26 cellular contexts compared by ENCODE assay signal in the genomic region with DNA sequence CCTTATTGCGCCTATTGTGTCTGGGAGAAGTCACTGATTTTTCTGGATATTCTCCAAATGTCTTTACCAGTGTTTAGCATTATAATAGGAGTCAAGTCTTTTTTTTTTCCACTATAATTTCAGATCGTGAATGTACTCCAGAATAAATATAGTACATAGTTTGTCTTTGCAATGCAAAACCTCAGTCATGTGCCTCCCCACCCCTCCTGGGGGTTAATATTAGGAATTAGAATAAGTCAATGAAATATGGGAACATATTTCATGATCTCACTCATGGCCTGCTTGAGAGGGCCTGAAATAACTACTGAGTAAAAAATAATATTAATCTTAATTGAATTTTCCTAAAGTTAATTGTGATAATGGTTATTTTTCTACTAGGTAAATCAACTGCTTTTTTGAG.
"Had no signal": no experiment of that assay in that cellular context is flagged by ENCODE, and none has a peak within 500 bp of the region (broad histone marks: within the 10 kb centered on the region; RNA-seq: fewer than 3 reads in every experiment).

No MANE protein-coding gene starts in this region.

- H3K4me1 Mint-ChIP-seq: brain had no signal

- H3K27me3 Mint-ChIP-seq: activated naive CD8-positive, alpha-beta T cell; activated T-helper 17 cell treated with anti-CD3 and anti-CD28 coated beads, Interleukin-2, amount 50 U/mL, for 72 hours; brain; central memory CD8-positive, alpha-beta T cell; T-helper 17 cell had no signal

- H2AFZ ChIP-seq: PC-9 had no signal

- DNase-seq: activated CD4-positive, alpha-beta memory T cell treated with anti-CD3 and anti-CD28 coated beads, Interleukin-2, amount 10 ng/mL, durations not matched to agents 7 days and 5 days; activated CD4-positive, alpha-beta T cell treated with anti-CD3 and anti-CD28 coated beads for 1 hour; activated CD4-positive, alpha-beta T cell treated with anti-CD3 and anti-CD28 coated beads, Interleukin-2, amount 10 ng/mL, durations not matched to agents 7 days and 5 days; activated gamma-delta T cell; activated T-cell treated with anti-CD3 and anti-CD28 coated beads for 4 hours; activated T-cell treated with anti-CD3 and anti-CD28 coated beads, Interleukin-2, amount 50 U/mL, for 48 hours; amygdala; Kasumi-1; NCI-H1048; NCI-H1694; NCI-H2029; NCI-H2107; NCI-H2171 treated with DMSO at 0.1 percent for 48 hours; NCI-H226; NCI-H69; NK-92 treated with Interleukin-12 subunit alpha and Interleukin-12 subunit beta, amount 100 ng/mL, for 24 hours; PC-9; SHP77 treated with DMSO at 0.1 percent for 48 hours; T-helper 17 cell; T-helper 9 cell had no signal

- H3K27ac ChIP-seq: PC-9 had no signal

- H3K27ac Mint-ChIP-seq: activated CD4-positive, alpha-beta memory T cell treated with anti-CD3 and anti-CD28 coated beads, Interleukin-2, amount 10 ng/mL, durations not matched to agents 7 days and 5 days; activated CD4-positive, alpha-beta T cell treated with anti-CD3 and anti-CD28 coated beads, Interleukin-2, amount 10 ng/mL, durations not matched to agents 7 days and 5 days; brain; WTC11 had no signal

- ATAC-seq: T-helper 17 cell, WTC11 had no signal

- H3K9me3 Mint-ChIP-seq: activated T-helper 17 cell treated with anti-CD3 and anti-CD28 coated beads, Interleukin-2, amount 50 U/mL, for 72 hours; central memory CD8-positive, alpha-beta T cell had no signal

- H3K4me3 ChIP-seq: PC-9 had no signal

- H3K4me3 Mint-ChIP-seq: activated CD4-positive, alpha-beta memory T cell treated with anti-CD3 and anti-CD28 coated beads, Interleukin-2, amount 10 ng/mL, durations not matched to agents 7 days and 5 days; activated CD4-positive, alpha-beta T cell treated with anti-CD3 and anti-CD28 coated beads, Interleukin-2, amount 10 ng/mL, durations not matched to agents 7 days and 5 days; activated naive CD4-positive, alpha-beta T cell treated with anti-CD3 and anti-CD28 coated beads for 36 hours; activated naive CD8-positive, alpha-beta T cell; brain; central memory CD8-positive, alpha-beta T cell; T-helper 17 cell; WTC11 had no signal

- H3K4me2 ChIP-seq: PC-9 had no signal
